ENCODE assay signal across 16 cellular contexts in the genomic region with DNA sequence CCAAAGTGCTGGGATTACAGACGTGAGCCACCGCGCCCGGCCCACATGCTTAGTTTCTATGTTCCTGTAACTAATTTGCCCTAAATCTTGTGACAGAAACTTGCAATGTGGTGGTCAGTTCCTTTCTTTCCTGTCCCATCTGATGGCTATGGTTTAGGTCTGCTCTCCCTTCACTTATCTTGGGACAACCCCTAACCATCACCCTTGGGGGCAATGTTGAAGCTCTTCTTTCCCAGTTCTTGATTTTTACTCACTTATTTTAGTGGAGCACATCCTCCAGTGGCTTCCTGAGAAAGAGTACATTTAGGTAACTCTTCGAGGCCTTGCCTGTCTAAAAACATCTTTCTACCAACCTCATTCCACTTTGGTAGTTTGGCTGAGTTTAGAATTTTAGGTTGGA. TPM values are rescaled to one million over a fixed set of nuclear protein-coding genes. Genes with fewer than 3 reads are reported as not detected.
DNase-seq lines count a peak whose midpoint lies in the region; ATAC-seq and TF ChIP-seq lines count a peak whose summit lies in the region.
"Had no signal": no experiment of that assay in that cellular context is flagged by ENCODE, and none has a peak within 500 bp of the region (broad histone marks: within the 10 kb centered on the region; RNA-seq: fewer than 3 reads in every experiment).

No MANE protein-coding gene starts in this region.

- H3K4me3 Mint-ChIP-seq in activated naive CD4-positive, alpha-beta T cell treated with anti-CD3 and anti-CD28 coated beads for 36 hours = no peak overlapping the region
- peak overlapping the region; percentile 37 for H3K4me3 Mint-ChIP-seq in activated T-helper 1 cell treated with anti-CD3 and anti-CD28 coated beads, Interleukin-12 subunit alpha, Interleukin-12 subunit beta, Interleukin-2, Interleukin-4 antibody, amounts not matched to agents 30 ng/mL and 10 ng/mL and 1 ng/mL, durations not matched to agents 14 hours and 24 hours and 36 hours
- H3K4me3 Mint-ChIP-seq: nephron had no signal

- CTCF ChIA-PET in activated naive CD4-positive, alpha-beta T cell treated with anti-CD3 and anti-CD28 coated beads for 36 hours (lab: Charles Lee) = interaction anchor here (0.6 kb wide), 1 partner anchor 604 kb away, joined by 3 read pairs; no protein-coding TSS in a partner anchor

- H3K27ac Mint-ChIP-seq in activated naive CD4-positive, alpha-beta T cell treated with anti-CD3 and anti-CD28 coated beads, Interleukin-2, amount 50 U/mL, for 72 hours = peak overlapping the region; percentile 5 to 39
- no peak overlapping the region for H3K27ac Mint-ChIP-seq in activated naive CD4-positive, alpha-beta T cell treated with anti-CD3 and anti-CD28 coated beads for 36 hours
- H3K27ac Mint-ChIP-seq in activated T-helper 1 cell treated with anti-CD3 and anti-CD28 coated beads, Interleukin-12 subunit alpha, Interleukin-12 subunit beta, Interleukin-2, Interleukin-4 antibody, amounts not matched to agents 30 ng/mL and 10 ng/mL and 1 ng/mL, durations not matched to agents 14 hours and 24 hours and 36 hours = peak overlapping the region; percentile 56

- no peak for DNase-seq in activated naive CD4-positive, alpha-beta T cell treated with anti-CD3 and anti-CD28 coated beads, Interleukin-2, amount 50 U/mL, for 72 hours (ENCODE audit: low spot score in 2 of 2)
- DNase-seq in activated naive CD4-positive, alpha-beta T cell treated with anti-CD3 and anti-CD28 coated beads for 36 hours = no peak
- DNase-seq in activated T-helper 1 cell treated with anti-CD3 and anti-CD28 coated beads, Interleukin-12 subunit alpha, Interleukin-12 subunit beta, Interleukin-2, Interleukin-4 antibody, amounts not matched to agents 30 ng/mL and 10 ng/mL and 1 ng/mL, durations not matched to agents 14 hours and 24 hours and 36 hours (ENCODE audit: low spot score) = no peak
- DNase-seq in transverse colon (no peak), GM20000 (ENCODE audit: low spot score) (no peak)
- DNase-seq in stimulated activated CD4-positive, alpha-beta T cell treated with anti-CD3 and anti-CD28 coated beads, Interleukin-4, amount 100 ng/mL, for 4 hours = no peak
- DNase-seq: activated CD4-positive, alpha-beta T cell treated with anti-CD3 and anti-CD28 coated beads for 1 hour; activated T-cell treated with anti-CD3 and anti-CD28 coated beads, Interleukin-2, amount 50 U/mL, for 48 hours; DMS79 treated with DMSO at 0.1 percent for 48 hours; effector memory CD4-positive, alpha-beta T cell; kidney glomerular epithelial cell; MV-4-11 had no signal

- H3K4me1 Mint-ChIP-seq in activated naive CD4-positive, alpha-beta T cell treated with anti-CD3 and anti-CD28 coated beads for 36 hours (ENCODE audit: low read depth) = peaks cover 80% of the 10 kb centered on the region
- peaks cover 82% of the 10 kb centered on the region for H3K4me1 Mint-ChIP-seq in activated T-helper 1 cell treated with anti-CD3 and anti-CD28 coated beads, Interleukin-12 subunit alpha, Interleukin-12 subunit beta, Interleukin-2, Interleukin-4 antibody, amounts not matched to agents 30 ng/mL and 10 ng/mL and 1 ng/mL, durations not matched to agents 14 hours and 24 hours and 36 hours (ENCODE audit: low read depth)

- no peaks in the 10 kb centered on the region for H3K9me3 ChIP-seq in mucosa of rectum (ENCODE audit: control insufficient read depth in 2 of 2, low read length in 2 of 2)
- no peaks in the 10 kb centered on the region for H3K9me3 ChIP-seq in transverse colon
- H3K9me3 ChIP-seq: gastroesophageal sphincter had no signal

- ATAC-seq in activated naive CD4-positive, alpha-beta T cell treated with anti-CD3 and anti-CD28 coated beads, Interleukin-2, amount 50 U/mL, for 72 hours = no peak
- no peak for ATAC-seq in HG03097 (IDR thresholded peaks at IDR 0.05; ENCODE audit: low FRiP score, unreplicated experiment)
- ATAC-seq: gastroesophageal sphincter had no signal

- H3K27me3 ChIP-seq in mucosa of rectum (ENCODE audit: control insufficient read depth in 2 of 2, insufficient read depth in 2 of 2, low read length in 2 of 2) (no peaks in the 10 kb centered on the region), transverse colon (no peaks in the 10 kb centered on the region)
- H3K27me3 ChIP-seq: gastroesophageal sphincter had no signal

- H3K4me3 ChIP-seq in mucosa of rectum (ENCODE audit: low read length in 2 of 2) = no peak overlapping the region
- no peak overlapping the region for H3K4me3 ChIP-seq in transverse colon
- H3K4me3 ChIP-seq: gastroesophageal sphincter had no signal

- H3K4me1 ChIP-seq in mucosa of rectum (ENCODE audit: control insufficient read depth in 2 of 2, insufficient read depth in 2 of 2, low read length in 2 of 2) = peaks cover 29 to 59% of the 10 kb centered on the region in 2 donors
- H3K4me1 ChIP-seq in transverse colon = peaks cover 11 to 83% (median 53%) of the 10 kb centered on the region in 4 donors

- intact Hi-C loops in activated naive CD4-positive, alpha-beta T cell treated with anti-CD3 and anti-CD28 coated beads for 36 hours (cut with micrococcal nuclease) = no loop called here
- intact Hi-C loops in activated T-helper 1 cell treated with anti-CD3 and anti-CD28 coated beads, Interleukin-12 subunit alpha, Interleukin-12 subunit beta, Interleukin-2, Interleukin-4 antibody, amounts not matched to agents 30 ng/mL and 10 ng/mL and 1 ng/mL, durations not matched to agents 14 hours and 24 hours and 36 hours (cut with micrococcal nuclease) = no loop called here
- intact Hi-C loops in transverse colon (cut with DNase I; ENCODE audit: low total_unique reads) = no loop called here

- 83 to 91% methylated on average over 1 to 5 of the region's 5 CpGs for WGBS in transverse colon (ENCODE audit: low coverage in 1 of 2), 2 donors

- H3K9me3 Mint-ChIP-seq in activated naive CD4-positive, alpha-beta T cell treated with anti-CD3 and anti-CD28 coated beads, Interleukin-2, amount 50 U/mL, for 72 hours = peaks cover 0 to 6% of the 10 kb centered on the region in 2 donors
- H3K9me3 Mint-ChIP-seq in activated naive CD4-positive, alpha-beta T cell treated with anti-CD3 and anti-CD28 coated beads for 36 hours = no peaks in the 10 kb centered on the region
- H3K9me3 Mint-ChIP-seq in activated T-helper 1 cell treated with anti-CD3 and anti-CD28 coated beads, Interleukin-12 subunit alpha, Interleukin-12 subunit beta, Interleukin-2, Interleukin-4 antibody, amounts not matched to agents 30 ng/mL and 10 ng/mL and 1 ng/mL, durations not matched to agents 14 hours and 24 hours and 36 hours = no peaks in the 10 kb centered on the region
- H3K9me3 Mint-ChIP-seq: nephron had no signal

- H3K36me3 Mint-ChIP-seq in activated naive CD4-positive, alpha-beta T cell treated with anti-CD3 and anti-CD28 coated beads, Interleukin-2, amount 50 U/mL, for 72 hours = peaks cover 19 to 47% of the 10 kb centered on the region in 2 donors
- H3K36me3 Mint-ChIP-seq in activated naive CD4-positive, alpha-beta T cell treated with anti-CD3 and anti-CD28 coated beads for 36 hours (ENCODE audit: low read depth) = peaks cover 64% of the 10 kb centered on the region
- H3K36me3 Mint-ChIP-seq in activated T-helper 1 cell treated with anti-CD3 and anti-CD28 coated beads, Interleukin-12 subunit alpha, Interleukin-12 subunit beta, Interleukin-2, Interleukin-4 antibody, amounts not matched to agents 30 ng/mL and 10 ng/mL and 1 ng/mL, durations not matched to agents 14 hours and 24 hours and 36 hours (ENCODE audit: low read depth) = peaks cover 62% of the 10 kb centered on the region

- TF ChIP-seq CTCF in transverse colon (IDR thresholded peaks at IDR 0.05) = no peak
- TF ChIP-seq CTCF in GM20000 (IDR thresholded peaks at IDR 0.05; ENCODE audit: extremely low read depth, missing control alignments) = no peak

- H3K9ac ChIP-seq in mucosa of rectum (ENCODE audit: low read depth in 1 of 2, low read length in 2 of 2) = peak overlapping the region in 1 of 2 donors; percentile 1

- no peak for TF ChIP-seq EP300 in transverse colon (IDR thresholded peaks at IDR 0.05; ENCODE audit: low read depth)

- TF ChIP-seq POLR2A in transverse colon (IDR thresholded peaks at IDR 0.05) = no peak

- no peaks in the 10 kb centered on the region for H3K27me3 Mint-ChIP-seq in activated naive CD4-positive, alpha-beta T cell treated with anti-CD3 and anti-CD28 coated beads for 36 hours (ENCODE audit: low read depth)
- H3K27me3 Mint-ChIP-seq in activated T-helper 1 cell treated with anti-CD3 and anti-CD28 coated beads, Interleukin-12 subunit alpha, Interleukin-12 subunit beta, Interleukin-2, Interleukin-4 antibody, amounts not matched to agents 30 ng/mL and 10 ng/mL and 1 ng/mL, durations not matched to agents 14 hours and 24 hours and 36 hours (ENCODE audit: insufficient read depth) = no peaks in the 10 kb centered on the region

- peaks cover 7 to 13% of the 10 kb centered on the region in 2 donors for H3K36me3 ChIP-seq in mucosa of rectum (ENCODE audit: control insufficient read depth in 2 of 2, insufficient read depth in 2 of 2, low read length in 2 of 2)
- no peaks in the 10 kb centered on the region for H3K36me3 ChIP-seq in transverse colon

- in situ Hi-C loops in transverse colon (cut with MboI; ENCODE audit: low pct_ligation_motif_present in 1 of 4, low pct_unique_long_range_greater_than_20kb in 1 of 4, low sequenced_read_pairs in 3 of 4) = no loop called here

- H3K27ac ChIP-seq in mucosa of rectum (ENCODE audit: low read depth in 2 of 2, low read length in 2 of 2) (peak overlapping the region; percentile 73 to 82), transverse colon (peak overlapping the region; percentile 79 to 87 (median 82))

RNA-seq across cellular contexts. Expression of a gene that starts 7.3 kb away (rescaled TPM):
- 100 to 1,000 TPM; 162 to 163 TPM for total RNA-seq in activated naive CD4-positive, alpha-beta T cell treated with anti-CD3 and anti-CD28 coated beads, Interleukin-2, amount 50 U/mL, for 72 hours
- total RNA-seq in activated naive CD4-positive, alpha-beta T cell treated with anti-CD3 and anti-CD28 coated beads for 36 hours = 100 to 1,000 TPM; 143 to 147 TPM
- total RNA-seq in activated T-helper 1 cell treated with anti-CD3 and anti-CD28 coated beads, Interleukin-12 subunit alpha, Interleukin-12 subunit beta, Interleukin-2, Interleukin-4 antibody, amounts not matched to agents 30 ng/mL and 10 ng/mL and 1 ng/mL, durations not matched to agents 14 hours and 24 hours and 36 hours = 235 and 245 TPM in 2 replicates
- 100 to 1,000 TPM; 156 to 252 (median 166) TPM for total RNA-seq in transverse colon

RNA-seq across cellular contexts. Expression of a gene that starts 39.7 kb away (rescaled TPM):
- 10 to 100 TPM; 16.7 to 31.7 TPM for total RNA-seq in activated naive CD4-positive, alpha-beta T cell treated with anti-CD3 and anti-CD28 coated beads, Interleukin-2, amount 50 U/mL, for 72 hours
- total RNA-seq in activated naive CD4-positive, alpha-beta T cell treated with anti-CD3 and anti-CD28 coated beads for 36 hours = 10 to 100 TPM; 17.0 to 19.3 TPM
- total RNA-seq in activated T-helper 1 cell treated with anti-CD3 and anti-CD28 coated beads, Interleukin-12 subunit alpha, Interleukin-12 subunit beta, Interleukin-2, Interleukin-4 antibody, amounts not matched to agents 30 ng/mL and 10 ng/mL and 1 ng/mL, durations not matched to agents 14 hours and 24 hours and 36 hours = 18.0 and 19.6 TPM in 2 replicates
- 1 to 10 TPM in 2 of 4 donors, not detected in 2; 5.9 to 9.8 TPM for total RNA-seq in transverse colon
